Comparison of ENCODE assay signal across 1 cellular context in genomic region chr14:105192866-105193731, GRCh38.
TF ChIP-seq lines count a peak whose summit lies in the region.

No MANE protein-coding gene starts in this region.

TF ChIP-seq in H1, 55 proteins besides CTCF, POLR2A, EP300 and RAD21:
- TF ChIP-seq TCF12 (IDR thresholded peaks at IDR 0.05; ENCODE audit: low read depth, low read length) (no peak), POLR2AphosphoS5 (IDR thresholded peaks at IDR 0.05; ENCODE audit: low read depth, low read length) (no peak), FOSL1 (IDR thresholded peaks at IDR 0.05; ENCODE audit: insufficient read depth, low read depth, low read length) (no peak), ZNF274 (IDR thresholded peaks at IDR 0.05; ENCODE audit: borderline replicate concordance, extremely low read depth, low read length) (no peak), BACH1 (IDR thresholded peaks at IDR 0.05; ENCODE audit: low read length) (no peak), ASH2L (IDR thresholded peaks at IDR 0.05; ENCODE audit: low read length) (no peak), BCL11A (IDR thresholded peaks at IDR 0.05; ENCODE audit: low read depth in 2 of 2, low read length in 2 of 2) (no peak), ATF2 (IDR thresholded peaks at IDR 0.05; ENCODE audit: low read length) (no peak), CHD1 (IDR thresholded peaks at IDR 0.05; ENCODE audit: low read depth, low read length) (no peak), NANOG (IDR thresholded peaks at IDR 0.05; ENCODE audit: insufficient read depth, low read depth, low read length, poor library complexity, severe bottlenecking) (no peak), SRF (IDR thresholded peaks at IDR 0.05; ENCODE audit: low read depth, low read length) (no peak), BRCA1 (IDR thresholded peaks at IDR 0.05; ENCODE audit: low read depth, low read length) (no peak), SIN3A (conservative IDR thresholded peaks at IDR 0.05 in 1 of 2, IDR thresholded peaks at IDR 0.05 in 1 of 2; ENCODE audit: low read depth in 1 of 2, low read length in 2 of 2) (no peak), CHD2 (IDR thresholded peaks at IDR 0.05; ENCODE audit: low read length) (no peak), KDM4A (IDR thresholded peaks at IDR 0.05; ENCODE audit: low read depth, low read length, severe bottlenecking) (no peak), KDM5A (IDR thresholded peaks at IDR 0.05; ENCODE audit: low read length) (no peak), TAF7 (optimal IDR thresholded peaks at IDR 0.05; ENCODE audit: borderline replicate concordance, low read depth, low read length) (no peak)
- TF ChIP-seq, protein P1, sequence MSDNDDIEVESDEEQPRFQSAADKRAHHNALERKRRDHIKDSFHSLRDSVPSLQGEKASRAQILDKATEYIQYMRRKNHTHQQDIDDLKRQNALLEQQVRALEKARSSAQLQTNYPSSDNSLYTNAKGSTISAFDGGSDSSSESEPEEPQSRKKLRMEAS (IDR thresholded peaks at IDR 0.05), result no peak
